Comparison of ENCODE assay signal across 12 cellular contexts in genomic region chr9:14031015-14031414, GRCh38.
A peak's percentile ranks its signal among the peaks of the same experiment; 100 is the strongest.
DNase-seq lines count a peak whose midpoint lies in the region; ATAC-seq, FAIRE-seq and TF ChIP-seq lines count a peak whose summit lies in the region.
"Had no signal": no experiment of that assay in that cellular context is flagged by ENCODE, and none has a peak within 500 bp of the region (broad histone marks: within the 10 kb centered on the region; RNA-seq: fewer than 3 reads in every experiment).

No MANE protein-coding gene starts in this region.

- H3K36me3 ChIP-seq in astrocyte (ENCODE audit: insufficient read depth, low read length) (no peaks in the 10 kb centered on the region), left ventricle myocardium inferior (no peaks in the 10 kb centered on the region)

- H3K9me3 ChIP-seq in astrocyte (ENCODE audit: insufficient read depth, low read depth, low read length) (no peaks in the 10 kb centered on the region), left ventricle myocardium inferior (replicated peaks) (no peaks in the 10 kb centered on the region)

- peaks cover 14% of the 10 kb centered on the region for H3K27me3 Mint-ChIP-seq in astrocyte (ENCODE audit: low read depth, unreplicated experiment)

- H3K79me2 ChIP-seq in astrocyte (ENCODE audit: insufficient read depth, low read length) = no peaks in the 10 kb centered on the region

- H3K4me1 Mint-ChIP-seq in astrocyte (ENCODE audit: low read depth, unreplicated experiment) = peaks cover 9% of the 10 kb centered on the region

- H3K27ac ChIP-seq in astrocyte (ENCODE audit: low read depth, low read length) (no peak overlapping the region), left ventricle myocardium inferior (replicated peaks) (peak overlapping the region; percentile 86)

- ATAC-seq in HG03135 (IDR thresholded peaks at IDR 0.05; ENCODE audit: unreplicated experiment) (no peak), left colon (no peak)

- peak overlapping the region; percentile 51 for H3K4me2 ChIP-seq in astrocyte (ENCODE audit: low read length)

- H3K4me3 ChIP-seq in astrocyte (ENCODE audit: insufficient read depth, low read depth, low read length) (no peak overlapping the region), left ventricle myocardium inferior (peak overlapping the region; percentile 58)

- peak overlapping the region; percentile 16 for H2AFZ ChIP-seq in astrocyte (ENCODE audit: low read depth, low read length)

- H3K27me3 ChIP-seq in astrocyte (ENCODE audit: insufficient read depth, low read length) (peaks cover 6% of the 10 kb centered on the region), left ventricle myocardium inferior (ENCODE audit: low read depth) (no peaks in the 10 kb centered on the region)

- no peak overlapping the region for H3K9ac ChIP-seq in astrocyte (ENCODE audit: low read length)

- DNase-seq in DMS79 treated with DMSO at 0.1 percent for 48 hours (lab: John Stamatoyannopoulos, UW) (peak; percentile 77), astrocyte (ENCODE audit: low read depth) (peak; percentile 56), left ventricle myocardium inferior (peak; percentile 26), pons (ENCODE audit: low spot score) (peak; percentile 5), left colon (no peak), GOT3 (lab: John Stamatoyannopoulos, UW) (no peak)
- no peak for DNase-seq in NK-92 treated with Interleukin-12 subunit alpha and Interleukin-12 subunit beta, amount 100 ng/mL, for 24 hours (lab: John Stamatoyannopoulos, UW)
- DNase-seq: C1 segment of cervical spinal cord, KG1 had no signal

- peak overlapping the region; percentile 9 for H3K27ac Mint-ChIP-seq in astrocyte (ENCODE audit: unreplicated experiment)

- peaks cover 5% of the 10 kb centered on the region for H3K9me3 Mint-ChIP-seq in astrocyte (ENCODE audit: unreplicated experiment)
- H3K9me3 Mint-ChIP-seq: HFFc6 had no signal

- H3K4me1 ChIP-seq in astrocyte (ENCODE audit: insufficient read depth, low read length) (peaks cover 4% of the 10 kb centered on the region), left ventricle myocardium inferior (peaks cover 61% of the 10 kb centered on the region)

- no peak overlapping the region for H3K4me3 Mint-ChIP-seq in astrocyte (ENCODE audit: unreplicated experiment)

- intact Hi-C loops in left ventricle myocardium inferior (cut with micrococcal nuclease) (no loop called here), left colon (cut with DNase I, micrococcal nuclease) (no loop called here)

- H3K36me3 Mint-ChIP-seq in astrocyte (ENCODE audit: low read depth, unreplicated experiment) = no peaks in the 10 kb centered on the region

- TF ChIP-seq CTCF in astrocyte (IDR thresholded peaks at IDR 0.05; ENCODE audit: insufficient read depth, low read depth, low read length) = no peak
- TF ChIP-seq CTCF in left ventricle myocardium inferior (IDR thresholded peaks at IDR 0.05; ENCODE audit: borderline replicate concordance) = peak; percentile 43

- no peaks in the 10 kb centered on the region for H4K20me1 ChIP-seq in astrocyte (ENCODE audit: insufficient read depth, low read length)

- no peak for FAIRE-seq in astrocyte (lab: Jason Lieb, UNC)
- FAIRE-seq: GM18507 had no signal

Comparison
In these comparisons a context has a peak if more than half of its experiments do, and no peak if none do; other contexts are left out.
1. DNase-seq: peak in DMS79 treated with DMSO at 0.1 percent for 48 hours (single experiment), astrocyte (single experiment), left ventricle myocardium inferior (single experiment) and pons (single experiment); none in NK-92 treated with Interleukin-12 subunit alpha and Interleukin-12 subunit beta, amount 100 ng/mL, for 24 hours (single experiment), left colon (0 of 2) and GOT3 (single experiment).